1 cellular context compared by ENCODE assay signal in the genomic region with DNA sequence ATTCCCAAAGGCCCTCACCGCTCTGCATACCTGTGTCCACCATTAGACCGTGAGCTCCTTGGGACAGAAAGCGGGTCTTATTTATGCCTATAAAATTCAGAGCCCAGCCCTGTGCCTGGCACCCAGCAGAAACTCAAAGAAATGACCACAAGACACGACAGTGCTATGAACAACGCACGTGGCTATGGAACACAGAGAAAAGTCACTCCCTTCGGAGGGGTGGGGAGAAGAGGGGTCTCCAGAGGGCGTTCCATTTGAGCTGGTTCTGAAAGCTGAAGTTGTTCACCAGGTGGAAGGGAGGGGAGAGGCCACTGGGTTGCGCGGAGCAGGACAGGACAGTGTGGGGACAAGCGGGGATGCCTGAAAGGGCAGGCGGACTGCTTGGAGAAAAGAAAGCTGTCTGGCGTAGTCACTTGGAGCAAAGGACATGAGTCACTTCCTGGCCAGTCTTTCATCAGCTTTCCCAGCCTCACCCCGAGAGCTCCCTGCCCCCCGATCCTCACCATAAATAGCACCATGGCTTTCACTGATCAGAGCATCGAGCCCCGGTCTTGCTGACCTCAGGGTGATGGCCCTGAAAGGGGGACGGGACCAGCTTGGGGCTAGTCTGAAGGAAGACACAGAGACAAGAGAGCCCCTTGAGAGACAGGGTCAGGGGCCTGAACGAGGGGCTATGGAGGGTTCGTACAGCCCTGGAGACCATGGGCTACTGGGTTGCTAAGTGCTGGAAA.
TF ChIP-seq lines count a peak whose summit lies in the region.

No MANE protein-coding gene starts in this region.

TF ChIP-seq in K562, 482 proteins besides CTCF, POLR2A, EP300 and RAD21 (continued from another document and continues in another):
- TF ChIP-seq CEBPZ (IDR thresholded peaks at IDR 0.05; ENCODE audit: borderline replicate concordance, low read depth, low read length) = no peak
- peak; percentile 82 for TF ChIP-seq DPF2 (IDR thresholded peaks at IDR 0.05)
- 0 out of 2 replicates have a peak, but pooled peaks have one; percentile 23 for TF ChIP-seq REST (CRISPR knock-in tag; IDR thresholded peaks at IDR 0.05; ENCODE audit: low read depth)
- TF ChIP-seq NBN (IDR thresholded peaks at IDR 0.05; ENCODE audit: low read depth) = peak; percentile 18; the same call in 1 of the 2 replicates
- 0 out of 2 replicates have a peak, but pooled peaks have one; percentile 19 for TF ChIP-seq RB1 (IDR thresholded peaks at IDR 0.05; ENCODE audit: low read depth)
- no peak for TF ChIP-seq ATF1 (CRISPR knock-in tag; IDR thresholded peaks at IDR 0.05)
- peak; percentile 77 for TF ChIP-seq ATF1 (tag; IDR thresholded peaks at IDR 0.05)
- TF ChIP-seq NR1H2 (CRISPR knock-in tag; IDR thresholded peaks at IDR 0.05) = no peak
- no peak for TF ChIP-seq STAG1 (CRISPR knock-in tag; IDR thresholded peaks at IDR 0.05; ENCODE audit: borderline replicate concordance)
- TF ChIP-seq DMBX1 (CRISPR knock-in tag; IDR thresholded peaks at IDR 0.05; ENCODE audit: borderline replicate concordance) = peak; percentile 88; the same call in 1 of the 2 replicates
- TF ChIP-seq KHSRP (IDR thresholded peaks at IDR 0.05) = no peak
- TF ChIP-seq SMAD1 (IDR thresholded peaks at IDR 0.05; ENCODE audit: low read depth, low read length, partially characterized antibody) = no peak
- TF ChIP-seq ZNF24 (IDR thresholded peaks at IDR 0.05) = 0 out of 2 replicates have a peak, but pooled peaks have one; percentile 45
- TF ChIP-seq ZNF318 (IDR thresholded peaks at IDR 0.05; ENCODE audit: borderline replicate concordance in 1 of 2, low read depth in 1 of 2) = 0 out of 4 replicates have a peak, but pooled peaks of 1 of the 2 experiments have one; percentile 26
- no peak for TF ChIP-seq PBX2 (CRISPR knock-in tag; IDR thresholded peaks at IDR 0.05; ENCODE audit: low read depth)
- no peak for TF ChIP-seq PBX2 (tag; conservative IDR thresholded peaks at IDR 0.05; ENCODE audit: low read depth)
- no peak for TF ChIP-seq TAL1 (IDR thresholded peaks at IDR 0.05)
- TF ChIP-seq, protein P1, sequence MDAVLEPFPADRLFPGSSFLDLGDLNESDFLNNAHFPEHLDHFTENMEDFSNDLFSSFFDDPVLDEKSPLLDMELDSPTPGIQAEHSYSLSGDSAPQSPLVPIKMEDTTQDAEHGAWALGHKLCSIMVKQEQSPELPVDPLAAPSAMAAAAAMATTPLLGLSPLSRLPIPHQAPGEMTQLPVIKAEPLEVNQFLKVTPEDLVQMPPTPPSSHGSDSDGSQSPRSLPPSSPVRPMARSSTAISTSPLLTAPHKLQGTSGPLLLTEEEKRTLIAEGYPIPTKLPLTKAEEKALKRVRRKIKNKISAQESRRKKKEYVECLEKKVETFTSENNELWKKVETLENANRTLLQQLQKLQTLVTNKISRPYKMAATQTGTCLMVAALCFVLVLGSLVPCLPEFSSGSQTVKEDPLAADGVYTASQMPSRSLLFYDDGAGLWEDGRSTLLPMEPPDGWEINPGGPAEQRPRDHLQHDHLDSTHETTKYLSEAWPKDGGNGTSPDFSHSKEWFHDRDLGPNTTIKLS (IDR thresholded peaks at IDR 0.05; ENCODE audit: borderline replicate concordance, low read depth) = no peak
- TF ChIP-seq ZNF121 (CRISPR knock-in tag; conservative IDR thresholded peaks at IDR 0.05) = no peak
- TF ChIP-seq SUPT5H (IDR thresholded peaks at IDR 0.05) = peak; percentile 75
- peak; percentile 87 for TF ChIP-seq MEIS2 (IDR thresholded peaks at IDR 0.05; ENCODE audit: partially characterized antibody)
- peak; percentile 87 for TF ChIP-seq RBFOX2 (IDR thresholded peaks at IDR 0.05; ENCODE audit: low read depth, low read length)
- peak; percentile 60; the same call in 1 of the 2 replicates for TF ChIP-seq CBFB (CRISPR knock-in tag; IDR thresholded peaks at IDR 0.05)
- no peak for TF ChIP-seq ZNF76 (CRISPR knock-in tag; IDR thresholded peaks at IDR 0.05; ENCODE audit: borderline replicate concordance)
- TF ChIP-seq NR2C2 (CRISPR knock-in tag; IDR thresholded peaks at IDR 0.05) = no peak
- TF ChIP-seq NR2C2 (tag; IDR thresholded peaks at IDR 0.05) = peak; percentile 54; the same call in 1 of the 2 replicates
- TF ChIP-seq E2F4 (CRISPR knock-in tag; IDR thresholded peaks at IDR 0.05; ENCODE audit: low read depth) = no peak
- peak; percentile 87 for TF ChIP-seq SMARCA4 (IDR thresholded peaks at IDR 0.05)
- TF ChIP-seq RBBP5 (IDR thresholded peaks at IDR 0.05; ENCODE audit: borderline replicate concordance, insufficient read depth, low read length, poor library complexity, severe bottlenecking) = peak; percentile 39
- TF ChIP-seq ZNF41 (CRISPR knock-in tag; conservative IDR thresholded peaks at IDR 0.05) = no peak
- peak; percentile 72 for TF ChIP-seq POLR2G (IDR thresholded peaks at IDR 0.05; ENCODE audit: low read depth, low read length)
- TF ChIP-seq PHF21A (IDR thresholded peaks at IDR 0.05; ENCODE audit: borderline replicate concordance, low read depth) = peak; percentile 80; the same call in 1 of the 2 replicates
